ENCODE assay signal across 32 cellular contexts in genomic region chr15:49715701-49716100, GRCh38.
"Had no signal": no experiment of that assay in that cellular context is flagged by ENCODE, and none has a peak within 500 bp of the region (broad histone marks: within the 10 kb centered on the region; RNA-seq: fewer than 3 reads in every experiment).

No MANE protein-coding gene starts in this region.

- DNase-seq: activated B cell treated with CpG ODN at 0.5 μM for 24 hours; activated CD4-positive, alpha-beta memory T cell treated with anti-CD3 and anti-CD28 coated beads, Interleukin-2, amount 10 ng/mL, durations not matched to agents 7 days and 5 days; activated CD4-positive, alpha-beta T cell treated with anti-CD3 and anti-CD28 coated beads for 48 hours; activated CD8-positive, alpha-beta memory T cell treated with anti-CD3 and anti-CD28 coated beads, Interleukin-2, amount 50 U/mL, for 48 hours; activated effector memory CD4-positive, alpha-beta T cell treated with Interleukin-2 at 50 U/mL for 16 hours; activated gamma-delta T cell treated with Interleukin-2 at 50 U/mL for 16 hours; activated naive CD4-positive, alpha-beta T cell treated with anti-CD3 and anti-CD28 coated beads, Interleukin-2, amount 50 U/mL, for 16 hours; activated naive CD4-positive, alpha-beta T cell treated with Interleukin-2 at 50 U/mL for 16 hours; activated T-cell treated with anti-CD3 and anti-CD28 coated beads for 4 hours; activated T-cell treated with anti-CD3 and anti-CD28 coated beads, Interleukin-2, amount 50 U/mL, for 24 hours; activated T-cell treated with anti-CD3 and anti-CD28 coated beads, Interleukin-2, amount 50 U/mL, for 72 hours; amniotic stem cell; anterior cingulate cortex; brain microvascular endothelial cell; cortex of kidney; dermis blood vessel endothelial cell; effector CD4-positive, alpha-beta T cell; effector memory CD8-positive, alpha-beta T cell; erythroblast; esophagus squamous epithelium; foreskin melanocyte; heart right ventricle; T-helper 17 cell; T1000; WERI-Rb-1 had no signal

- H3K27me3 ChIP-seq: brain microvascular endothelial cell, esophagus squamous epithelium, gastroesophageal sphincter, heart right ventricle had no signal

- H3K27me3 Mint-ChIP-seq: activated CD4-positive, alpha-beta memory T cell treated with anti-CD3 and anti-CD28 coated beads, Interleukin-2, amount 10 ng/mL, durations not matched to agents 7 days and 5 days; activated naive CD8-positive, alpha-beta T cell; T-helper 17 cell had no signal

- H3K4me3 Mint-ChIP-seq: activated B cell treated with CpG ODN at 0.5 μM for 24 hours; activated CD4-positive, alpha-beta memory T cell treated with anti-CD3 and anti-CD28 coated beads, Interleukin-2, amount 10 ng/mL, durations not matched to agents 7 days and 5 days; activated naive CD8-positive, alpha-beta T cell; activated T-cell treated with anti-CD3 and anti-CD28 coated beads, Interleukin-2, amount 50 U/mL, for 24 hours; activated T-cell treated with anti-CD3 and anti-CD28 coated beads, Interleukin-2, amount 50 U/mL, for 72 hours; effector memory CD8-positive, alpha-beta T cell; T-helper 17 cell; T-helper 2 cell treated with Interferon-gamma antibody and Interleukin-4, amounts not matched to agents 5 μg/mL and 100 μg/mL, for 36 hours had no signal

- H3K27ac Mint-ChIP-seq: activated B cell treated with CpG ODN at 0.5 μM for 24 hours; activated CD4-positive, alpha-beta memory T cell treated with anti-CD3 and anti-CD28 coated beads, Interleukin-2, amount 10 ng/mL, durations not matched to agents 7 days and 5 days; activated naive CD8-positive, alpha-beta T cell; activated T-cell treated with anti-CD3 and anti-CD28 coated beads, Interleukin-2, amount 50 U/mL, for 24 hours; activated T-cell treated with anti-CD3 and anti-CD28 coated beads, Interleukin-2, amount 50 U/mL, for 72 hours; T-helper 17 cell had no signal

- H3K36me3 ChIP-seq: brain microvascular endothelial cell, esophagus squamous epithelium, gastroesophageal sphincter, heart right ventricle, WERI-Rb-1 had no signal

- FAIRE-seq: astrocyte, bronchial epithelial cell, colon had no signal

- H3K4me1 Mint-ChIP-seq: T-helper 17 cell had no signal

- H3K27ac ChIP-seq: brain microvascular endothelial cell, esophagus squamous epithelium, gastroesophageal sphincter, heart right ventricle, WERI-Rb-1 had no signal

- ATAC-seq: activated CD4-positive, CD25-positive, alpha-beta regulatory T cell treated with anti-CD3 and anti-CD28 coated beads, Interleukin-2, amount 50 U/mL, for 24 hours; activated T-cell treated with anti-CD3 and anti-CD28 coated beads, Interleukin-2, amount 50 U/mL, for 72 hours; effector memory CD8-positive, alpha-beta T cell; gastroesophageal sphincter; heart right ventricle; T-helper 17 cell had no signal

- H3K4me3 ChIP-seq: esophagus squamous epithelium, gastroesophageal sphincter, heart right ventricle had no signal

- H3K4me1 ChIP-seq: esophagus squamous epithelium had no signal

- H3K9me3 ChIP-seq: esophagus squamous epithelium had no signal
